ENCODE assay signal across 5 cellular contexts in genomic region chr12:56851462-56851861, GRCh38.
"Had no signal": no experiment of that assay in that cellular context is flagged by ENCODE, and none has a peak within 500 bp of the region (broad histone marks: within the 10 kb centered on the region; RNA-seq: fewer than 3 reads in every experiment).

No MANE protein-coding gene starts in this region.

- H3K27ac ChIP-seq: HL-60 had no signal

- FAIRE-seq: HepG2, HTR-8/SVneo had no signal

- ATAC-seq: HepG2 had no signal

- DNase-seq: IMR-90, KBM-7 had no signal
